ENCODE assay signal across 8 cellular contexts in the genomic region with DNA sequence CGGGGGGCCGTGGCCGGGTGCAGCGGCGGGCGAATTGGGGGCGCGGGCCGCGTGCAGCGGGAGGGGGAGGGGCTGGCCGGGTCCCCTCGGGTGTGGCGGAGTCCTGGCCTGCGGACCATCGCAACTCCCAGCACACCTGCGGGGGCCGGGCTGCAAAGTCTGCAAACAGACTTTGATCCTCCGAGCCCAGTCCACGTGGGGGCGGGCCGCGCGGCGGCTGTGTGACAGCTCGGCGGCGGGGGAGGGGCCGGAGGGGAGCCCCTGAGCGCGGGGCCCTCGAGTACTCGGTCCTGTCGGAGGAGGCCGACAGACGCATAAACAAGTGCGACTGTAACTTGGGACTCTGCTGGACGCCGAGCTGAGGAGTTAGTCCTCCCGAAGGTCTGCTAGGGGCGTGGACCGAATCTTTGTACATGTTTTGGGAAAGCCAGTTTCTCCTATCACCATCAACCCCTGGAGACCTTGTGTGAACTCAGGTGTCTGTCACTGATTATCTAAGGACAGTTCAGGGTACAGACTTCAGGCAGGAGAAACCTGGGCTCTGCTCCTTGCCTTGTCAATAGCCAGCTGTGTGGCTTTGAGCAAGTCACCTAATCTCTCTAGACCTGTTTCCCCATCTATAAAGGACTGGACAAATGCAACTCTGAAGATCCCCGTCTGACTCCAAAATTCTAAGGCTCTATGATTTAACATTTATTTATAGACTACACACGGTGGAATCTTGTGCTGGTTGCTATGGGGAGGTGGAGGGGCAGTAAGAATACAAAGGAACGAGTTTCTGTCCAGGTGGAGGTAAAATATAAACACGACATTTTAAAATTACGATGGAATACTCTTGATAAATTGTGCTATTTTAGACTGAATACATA. TPM values are rescaled to one million over a fixed set of nuclear protein-coding genes. Genes with fewer than 3 reads are reported as not detected.
A peak's percentile ranks its signal among the peaks of the same experiment; 100 is the strongest.
DNase-seq lines count a peak whose midpoint lies in the region; ATAC-seq and TF ChIP-seq lines count a peak whose summit lies in the region.

No MANE protein-coding gene starts in this region.

- H3K27me3 ChIP-seq in NT2/D1 (ENCODE audit: insufficient read depth, insufficient read length) (no peaks in the 10 kb centered on the region), body of pancreas (no peaks in the 10 kb centered on the region)

- peak overlapping the region; percentile 78 for H3K9ac ChIP-seq in NT2/D1 (ENCODE audit: insufficient read length, low read depth)

- H3K27ac ChIP-seq in body of pancreas (peak overlapping the region; percentile 90 to 97 (median 94)), substantia nigra (ENCODE audit: low read depth, low read length, poor library complexity, severe bottlenecking) (peak overlapping the region; percentile 42)

- TF ChIP-seq POLR2A in body of pancreas (IDR thresholded peaks at IDR 0.05) = peak in 2 of 3 donors; percentile 25 to 41

- peak; percentile 69 for DNase-seq in ELR (ENCODE audit: low read depth)
- peak; percentile 76 for DNase-seq in NT2/D1 (ENCODE audit: low read depth, low spot score)
- DNase-seq in body of pancreas = peak; percentile 86 to 93 (median 88)
- DNase-seq in left colon = peak; percentile 87 to 92
- peak in 19 of 49 donors; percentile 66 to 90 (median 82) for DNase-seq in substantia nigra (lab: John Stamatoyannopoulos, UW)
- no peak for DNase-seq in DMS114 treated with DMSO at 0.1 percent for 48 hours (lab: John Stamatoyannopoulos, UW; ENCODE audit: unreplicated experiment)

- H3K4me3 ChIP-seq in NT2/D1 (ENCODE audit: insufficient read length, low read depth) = peak overlapping the region; percentile 46
- peak overlapping the region; percentile 63 to 88 for H3K4me3 ChIP-seq in body of pancreas

- H3K9me3 ChIP-seq in NT2/D1 (ENCODE audit: insufficient read depth, low read length) = no peaks in the 10 kb centered on the region
- H3K9me3 ChIP-seq in body of pancreas = no peaks in the 10 kb centered on the region

- TF ChIP-seq CTCF in body of pancreas (IDR thresholded peaks at IDR 0.05) = no peak

- WGBS in body of pancreas, 2 donors = 3 to 8% methylated on average over 10 to 42 of the region's 47 CpGs

- H3K4me1 ChIP-seq in NT2/D1 (ENCODE audit: insufficient read depth, insufficient read length) (peaks cover 3% of the 10 kb centered on the region), body of pancreas (peaks cover 26% of the 10 kb centered on the region)

- ATAC-seq in GM19455 (IDR thresholded peaks at IDR 0.05; ENCODE audit: unreplicated experiment) (peak; percentile 40), HG03457 (IDR thresholded peaks at IDR 0.05; ENCODE audit: unreplicated experiment) (peak; percentile 28), body of pancreas (peak; percentile 61), left colon (peak; percentile 61)

- intact Hi-C loops in body of pancreas (cut with DNase I) = loop anchor here (5.0 kb wide), 1 partner anchor 73 kb away; no protein-coding TSS in a partner anchor
- intact Hi-C loops in left colon (cut with DNase I, micrococcal nuclease) = loop anchor here in 1 of 2 donors (5.0 kb wide), 1 partner anchor 73 kb away; no protein-coding TSS in a partner anchor

- peaks cover 35% of the 10 kb centered on the region for H3K36me3 ChIP-seq in NT2/D1 (ENCODE audit: insufficient read depth, insufficient read length, low read length)
- H3K36me3 ChIP-seq in body of pancreas (replicated peaks in 1 of 2; ENCODE audit: insufficient read depth in 1 of 2, low read depth in 2 of 2) = no peaks in the 10 kb centered on the region

RNA-seq across cellular contexts. Expression of gene SLC30A1, which starts 0.7 kb away (rescaled TPM):
- total RNA-seq in body of pancreas = 10 to 100 TPM in 1 of 2 donors, 1 to 10 TPM in 1; 7.3 to 11.5 TPM
- 10 to 100 TPM; 16.6 to 33.1 TPM for total RNA-seq in left colon
